1 cellular context compared by ENCODE assay signal in genomic region chr2:45257820-45258219, GRCh38.
TF ChIP-seq lines count a peak whose summit lies in the region.

No MANE protein-coding gene starts in this region.

TF ChIP-seq in IMR-90, 13 proteins besides CTCF, POLR2A, EP300 and RAD21:
- TF ChIP-seq, protein P1, sequence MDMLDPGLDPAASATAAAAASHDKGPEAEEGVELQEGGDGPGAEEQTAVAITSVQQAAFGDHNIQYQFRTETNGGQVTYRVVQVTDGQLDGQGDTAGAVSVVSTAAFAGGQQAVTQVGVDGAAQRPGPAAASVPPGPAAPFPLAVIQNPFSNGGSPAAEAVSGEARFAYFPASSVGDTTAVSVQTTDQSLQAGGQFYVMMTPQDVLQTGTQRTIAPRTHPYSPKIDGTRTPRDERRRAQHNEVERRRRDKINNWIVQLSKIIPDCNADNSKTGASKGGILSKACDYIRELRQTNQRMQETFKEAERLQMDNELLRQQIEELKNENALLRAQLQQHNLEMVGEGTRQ (IDR thresholded peaks at IDR 0.05; ENCODE audit: low read depth, low read length) = no peak
